Comparison of ENCODE assay signal across 26 cellular contexts in the genomic region with DNA sequence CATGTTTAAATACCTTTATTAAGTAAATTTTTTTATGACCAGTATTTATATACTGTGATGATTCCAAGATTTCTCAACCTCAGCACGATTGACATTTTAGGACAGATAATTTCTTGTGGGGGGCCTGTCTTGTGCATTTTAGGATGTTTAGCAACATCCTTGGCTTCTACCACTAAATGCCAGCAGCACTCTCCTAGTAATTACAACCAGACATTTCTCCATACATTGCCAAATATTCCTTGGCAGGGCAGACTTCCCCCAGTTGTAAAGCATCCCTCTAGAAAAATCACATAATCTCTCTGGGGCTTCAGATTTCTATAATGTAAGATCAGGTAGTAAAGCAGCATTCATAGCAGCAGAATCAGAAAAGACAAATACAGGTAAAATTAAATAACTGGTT. TPM values are rescaled to one million over a fixed set of nuclear protein-coding genes. Genes with fewer than 3 reads are reported as not detected.
A peak's percentile ranks its signal among the peaks of the same experiment; 100 is the strongest.
DNase-seq lines count a peak whose midpoint lies in the region; ATAC-seq and TF ChIP-seq lines count a peak whose summit lies in the region.
"Had no signal": no experiment of that assay in that cellular context is flagged by ENCODE, and none has a peak within 500 bp of the region (broad histone marks: within the 10 kb centered on the region; RNA-seq: fewer than 3 reads in every experiment).

No MANE protein-coding gene starts in this region.

- no peak for ATAC-seq in GM18909 (IDR thresholded peaks at IDR 0.05; ENCODE audit: poor library complexity, unreplicated experiment)
- ATAC-seq: GM23338 had no signal

- no peak overlapping the region for H3K4me3 Mint-ChIP-seq in MCF 10A (ENCODE audit: unreplicated experiment)
- H3K4me3 Mint-ChIP-seq: CD4-positive, alpha-beta T cell; GM23338; H9 had no signal

- no peaks in the 10 kb centered on the region for H3K27me3 Mint-ChIP-seq in MCF 10A (ENCODE audit: insufficient read depth, unreplicated experiment)
- H3K27me3 Mint-ChIP-seq: CD4-positive, alpha-beta T cell had no signal

- H3K27ac Mint-ChIP-seq in MCF 10A (ENCODE audit: low read depth, unreplicated experiment): no peak overlapping the region
- H3K27ac Mint-ChIP-seq: CD4-positive, alpha-beta T cell; GM23338; H9 had no signal

- H3K9me3 Mint-ChIP-seq in MCF 10A (ENCODE audit: unreplicated experiment): no peaks in the 10 kb centered on the region
- H3K9me3 Mint-ChIP-seq: CD4-positive, alpha-beta T cell; GM23338; H9 had no signal

- H3K4me3 ChIP-seq in breast epithelium (no peak overlapping the region), fibroblast of the aortic adventitia (ENCODE audit: low read depth, low read length) (no peak overlapping the region)
- H3K4me3 ChIP-seq: BLaER1, GM23338, SJSA1 had no signal

- TF ChIP-seq CTCF in MCF 10A (IDR thresholded peaks at IDR 0.05; ENCODE audit: unreplicated experiment): no peak
- no peak for TF ChIP-seq CTCF in breast epithelium (IDR thresholded peaks at IDR 0.05)
- no peak for TF ChIP-seq CTCF in fibroblast of the aortic adventitia (IDR thresholded peaks at IDR 0.05; ENCODE audit: insufficient read depth, low read length)

- no peak overlapping the region for H3K27ac ChIP-seq in breast epithelium
- H3K27ac ChIP-seq: 22Rv1, BLaER1, SJSA1 had no signal

- no peaks in the 10 kb centered on the region for H3K9me3 ChIP-seq in breast epithelium
- H3K9me3 ChIP-seq: BLaER1, SJSA1 had no signal

- H3K27me3 ChIP-seq in breast epithelium: no peaks in the 10 kb centered on the region
- H3K27me3 ChIP-seq: BLaER1, SJSA1 had no signal

- no peaks in the 10 kb centered on the region for H3K4me1 ChIP-seq in breast epithelium
- H3K4me1 ChIP-seq: BLaER1, SJSA1 had no signal

- in situ Hi-C loops in G401 (cut with HindIII; ENCODE audit: low sequenced_read_pairs): no loop called here

- DNase-seq in MCF 10A (ENCODE audit: unreplicated experiment): peak; percentile 40
- no peak for DNase-seq in breast epithelium (ENCODE audit: low spot score in 2 of 2)
- DNase-seq in cerebellar cortex (ENCODE audit: low spot score): peak; percentile 5
- DNase-seq in fibroblast of the aortic adventitia (ENCODE audit: low read depth): peak; percentile 74
- DNase-seq in CD1c-positive myeloid dendritic cell (ENCODE audit: extremely low spot score): no peak
- DNase-seq in stimulated activated CD4-positive, alpha-beta T cell treated with anti-CD3 and anti-CD28 coated beads, Interleukin-2, amount 100 ng/mL, for 24 hours: no peak
- no peak for DNase-seq in G401 (ENCODE audit: low spot score)
- DNase-seq: ACHN; CD4-positive, alpha-beta T cell; H9; IMR-90; KG1; MM.1S; NCI-H1048; NCI-H1417 treated with DMSO at 0.1 percent for 48 hours; NCI-H1694 treated with DMSO at 0.1 percent for 48 hours; NCI-H2081; NCI-H2227 treated with DMSO at 0.1 percent for 48 hours; NCI-H510A; Right ventricle myocardium superior; RPMI8226 had no signal

- intact Hi-C loops in MCF 10A (cut with micrococcal nuclease): loop anchor here (5.0 to 10.0 kb wide), 2 partner anchors 60 to 107 kb away; no protein-coding TSS in a partner anchor
- intact Hi-C loops in breast epithelium (cut with DNase I; ENCODE audit: low total_unique reads): no loop called here

- no TSS peak for BruUV-seq in MCF 10A (replicated peaks; lab: Mats Ljungman, UMichigan)

- H3K36me3 Mint-ChIP-seq in MCF 10A (ENCODE audit: insufficient read depth, unreplicated experiment): no peaks in the 10 kb centered on the region

- no peaks in the 10 kb centered on the region for H3K36me3 ChIP-seq in breast epithelium
- H3K36me3 ChIP-seq: BLaER1, SJSA1 had no signal

- TF ChIP-seq POLR2A in breast epithelium (IDR thresholded peaks at IDR 0.05): no peak

- POLR2A ChIA-PET in MCF 10A (lab: Yijun Ruan, JAX): no interaction called here

- CTCF ChIA-PET in MCF 10A (lab: Yijun Ruan, JAX): interaction anchor here (0.7 to 1.1 kb wide), 4 partner anchors 206 to 673 kb away, joined by 3 to 8 read pairs (median 4); no protein-coding TSS in a partner anchor

- peaks cover 11% of the 10 kb centered on the region for H3K4me1 Mint-ChIP-seq in MCF 10A (ENCODE audit: insufficient read depth, unreplicated experiment)
- H3K4me1 Mint-ChIP-seq: GM23338 had no signal

RNA-seq across cellular contexts. Expression of a gene that starts 7.8 kb away (rescaled TPM):
- total RNA-seq in MCF 10A (2022): not detected in 2 replicates
- total RNA-seq in breast epithelium: not detected
- 0.82 TPM in 1 of 2 replicates, not detected in the other for total RNA-seq in fibroblast of the aortic adventitia (ENCODE audit: low replicate concordance)
- not detected in 2 replicates for total RNA-seq in G401 (2014; rRNA removed; shearing (Covaris generic))
- total RNA-seq: CD4-positive, alpha-beta T cell; GM23338; H9; IMR-90; Right ventricle myocardium superior; SJSA1 had no signal

RNA-seq across cellular contexts. Expression of a gene that starts 34.9 kb away (rescaled TPM):
- not detected in 2 replicates for total RNA-seq in MCF 10A (2022)
- total RNA-seq in breast epithelium: not detected
- total RNA-seq in fibroblast of the aortic adventitia (ENCODE audit: low replicate concordance): not detected in 2 replicates
- total RNA-seq in G401 (2014; rRNA removed; shearing (Covaris generic)): not detected in 2 replicates
- total RNA-seq: CD4-positive, alpha-beta T cell; GM23338; H9; IMR-90; Right ventricle myocardium superior; SJSA1 had no signal

RNA-seq across cellular contexts. Expression of a gene that starts 56.9 kb away (rescaled TPM):
- total RNA-seq in MCF 10A (2022) (0.26 TPM in 1 of 2 replicates, not detected in the other), breast epithelium (1 to 10 TPM in 1 of 3 donors, under 1 TPM in 1, not detected in 1; 0.59 to 1.6 TPM), fibroblast of the aortic adventitia (ENCODE audit: low replicate concordance) (0.09 and 0.33 TPM in 2 replicates)
- not detected in 2 replicates for total RNA-seq in G401 (2014; rRNA removed; shearing (Covaris generic))
- total RNA-seq: CD4-positive, alpha-beta T cell; GM23338; H9; IMR-90; Right ventricle myocardium superior; SJSA1 had no signal

Comparison
In these comparisons a context has a peak if more than half of its experiments do, and no peak if none do; other contexts are left out.
1. DNase-seq: peak in MCF 10A (single experiment), cerebellar cortex (single experiment) and fibroblast of the aortic adventitia (single experiment); none in breast epithelium (0 of 2), CD1c-positive myeloid dendritic cell (single experiment), stimulated activated CD4-positive, alpha-beta T cell treated with anti-CD3 and anti-CD28 coated beads, Interleukin-2, amount 100 ng/mL, for 24 hours (0 of 2) and G401 (single experiment).